ENCODE assay signal across 11 cellular contexts in genomic region chr10:59674211-59674836, GRCh38. TPM values are rescaled to one million over a fixed set of nuclear protein-coding genes. Genes with fewer than 3 reads are reported as not detected.
DNase-seq lines count a peak whose midpoint lies in the region; ATAC-seq, FAIRE-seq and TF ChIP-seq lines count a peak whose summit lies in the region.
"Had no signal": no experiment of that assay in that cellular context is flagged by ENCODE, and none has a peak within 500 bp of the region (broad histone marks: within the 10 kb centered on the region; RNA-seq: fewer than 3 reads in every experiment).

No MANE protein-coding gene starts in this region.

- intact Hi-C loops in adrenal gland (cut with DNase I) = no loop called here
- intact Hi-C loops in uterus (cut with DNase I; ENCODE audit: low total_unique reads) = no loop called here

- TF ChIP-seq CTCF in adrenal gland (IDR thresholded peaks at IDR 0.05) = no peak
- no peak for TF ChIP-seq CTCF in uterus (IDR thresholded peaks at IDR 0.05)
- TF ChIP-seq CTCF in D721Med (IDR thresholded peaks at IDR 0.05; ENCODE audit: insufficient read depth, missing control alignments) = no peak

- H3K27ac ChIP-seq in adrenal gland = peak overlapping the region in 4 of 5 donors; percentile 28 to 63 (median 45)
- H3K27ac ChIP-seq in uterus = peak overlapping the region; percentile 53 to 65

- no peaks in the 10 kb centered on the region for H3K27me3 ChIP-seq in adrenal gland
- H3K27me3 ChIP-seq in uterus = no peaks in the 10 kb centered on the region

- H3K9me3 ChIP-seq in adrenal gland (replicated peaks in 1 of 3) (no peaks in the 10 kb centered on the region), uterus (no peaks in the 10 kb centered on the region)

- WGBS in adrenal gland, 4 donors = 14 to 59% (median 46%) methylated on average over 1 of the region's 1 CpG

- POLR2A ChIA-PET in HEK293T (lab: Yijun Ruan, JAX) = no interaction called here

- peak; percentile 7 for DNase-seq in HEK293T (ENCODE audit: extremely low spot score)
- DNase-seq in adrenal gland = peak in 4 of 7 donors; percentile 54 to 68 (median 58)
- peak; percentile 73 for DNase-seq in islet precursor cell
- DNase-seq in uterus = peak; percentile 27 to 28
- no peak for DNase-seq in D721Med (ENCODE audit: insufficient read length, low spot score)
- no peak for DNase-seq in germinal center (ENCODE audit: low spot score)
- DNase-seq: DMS153; effector memory CD4-positive, alpha-beta T cell; NCI-H187 treated with DMSO at 0.1 percent for 48 hours; nephron progenitor cell had no signal

- no peak for ATAC-seq in GM21528 (IDR thresholded peaks at IDR 0.05; ENCODE audit: low FRiP score, unreplicated experiment)

- no peak for TF ChIP-seq POLR2A in adrenal gland (IDR thresholded peaks at IDR 0.05)
- TF ChIP-seq POLR2A in uterus (IDR thresholded peaks at IDR 0.05) = no peak

- H3K4me1 ChIP-seq in adrenal gland (replicated peaks in 1 of 2) (peaks cover 9 to 68% of the 10 kb centered on the region in 2 donors), uterus (peaks cover 0 to 9% of the 10 kb centered on the region in 2 donors)

- H3K36me3 ChIP-seq in adrenal gland (replicated peaks in 1 of 2) = peaks cover 0 to 17% of the 10 kb centered on the region in 2 donors
- no peaks in the 10 kb centered on the region for H3K36me3 ChIP-seq in uterus

- H3K4me3 ChIP-seq in adrenal gland = no peak overlapping the region
- H3K4me3 ChIP-seq in uterus = no peak overlapping the region

- no peak for FAIRE-seq in D721Med (lab: Jason Lieb, UNC)

- CTCF ChIA-PET in HEK293T (lab: Yijun Ruan, JAX) = no interaction called here

TF ChIP-seq in HEK293T, 16 proteins besides CTCF, POLR2A, EP300 and RAD21:
- TF ChIP-seq, protein P1, sequence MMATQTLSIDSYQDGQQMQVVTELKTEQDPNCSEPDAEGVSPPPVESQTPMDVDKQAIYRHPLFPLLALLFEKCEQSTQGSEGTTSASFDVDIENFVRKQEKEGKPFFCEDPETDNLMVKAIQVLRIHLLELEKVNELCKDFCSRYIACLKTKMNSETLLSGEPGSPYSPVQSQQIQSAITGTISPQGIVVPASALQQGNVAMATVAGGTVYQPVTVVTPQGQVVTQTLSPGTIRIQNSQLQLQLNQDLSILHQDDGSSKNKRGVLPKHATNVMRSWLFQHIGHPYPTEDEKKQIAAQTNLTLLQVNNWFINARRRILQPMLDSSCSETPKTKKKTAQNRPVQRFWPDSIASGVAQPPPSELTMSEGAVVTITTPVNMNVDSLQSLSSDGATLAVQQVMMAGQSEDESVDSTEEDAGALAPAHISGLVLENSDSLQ (IDR thresholded peaks at IDR 0.05) = no peak
- TF ChIP-seq FOXM1 (IDR thresholded peaks at IDR 0.05; ENCODE audit: borderline replicate concordance) (no peak), HDGF (IDR thresholded peaks at IDR 0.05; ENCODE audit: borderline replicate concordance) (no peak), L3MBTL2 (conservative IDR thresholded peaks at IDR 0.05) (no peak), LEF1 (IDR thresholded peaks at IDR 0.05; ENCODE audit: borderline replicate concordance) (no peak), ELF4 (IDR thresholded peaks at IDR 0.05) (no peak), NFRKB (IDR thresholded peaks at IDR 0.05) (no peak), SUZ12 (IDR thresholded peaks at IDR 0.05) (no peak), TARDBP (IDR thresholded peaks at IDR 0.05) (no peak), SP1 (IDR thresholded peaks at IDR 0.05) (no peak), ARNT (IDR thresholded peaks at IDR 0.05) (no peak), FOXK2 (IDR thresholded peaks at IDR 0.05) (no peak), BHLHE40 (IDR thresholded peaks at IDR 0.05; ENCODE audit: borderline replicate concordance) (no peak), ZNF384 (IDR thresholded peaks at IDR 0.05) (no peak), CTBP1 (IDR thresholded peaks at IDR 0.05; ENCODE audit: borderline replicate concordance) (no peak), FOXA1 (IDR thresholded peaks at IDR 0.05) (no peak)

RNA-seq across cellular contexts. Expression of gene SLC16A9, which starts 35.3 kb away (rescaled TPM):
- total RNA-seq in adrenal gland (100 to 1,000 TPM; 129 to 382 (median 230) TPM), uterus (10 to 100 TPM; 10.5 to 63.0 (median 15.9) TPM)
- 100 to 1,000 TPM; 143 to 226 (median 173) TPM for polyA plus RNA-seq in adrenal gland

Comparison
In these comparisons a context has a peak if more than half of its experiments do, and no peak if none do; other contexts are left out.
1. DNase-seq: peak in HEK293T (single experiment), adrenal gland (4 of 7), islet precursor cell (single experiment) and uterus (2 of 2); none in D721Med (single experiment) and germinal center (single experiment).